ENCODE assay signal across 8 cellular contexts in the genomic region with DNA sequence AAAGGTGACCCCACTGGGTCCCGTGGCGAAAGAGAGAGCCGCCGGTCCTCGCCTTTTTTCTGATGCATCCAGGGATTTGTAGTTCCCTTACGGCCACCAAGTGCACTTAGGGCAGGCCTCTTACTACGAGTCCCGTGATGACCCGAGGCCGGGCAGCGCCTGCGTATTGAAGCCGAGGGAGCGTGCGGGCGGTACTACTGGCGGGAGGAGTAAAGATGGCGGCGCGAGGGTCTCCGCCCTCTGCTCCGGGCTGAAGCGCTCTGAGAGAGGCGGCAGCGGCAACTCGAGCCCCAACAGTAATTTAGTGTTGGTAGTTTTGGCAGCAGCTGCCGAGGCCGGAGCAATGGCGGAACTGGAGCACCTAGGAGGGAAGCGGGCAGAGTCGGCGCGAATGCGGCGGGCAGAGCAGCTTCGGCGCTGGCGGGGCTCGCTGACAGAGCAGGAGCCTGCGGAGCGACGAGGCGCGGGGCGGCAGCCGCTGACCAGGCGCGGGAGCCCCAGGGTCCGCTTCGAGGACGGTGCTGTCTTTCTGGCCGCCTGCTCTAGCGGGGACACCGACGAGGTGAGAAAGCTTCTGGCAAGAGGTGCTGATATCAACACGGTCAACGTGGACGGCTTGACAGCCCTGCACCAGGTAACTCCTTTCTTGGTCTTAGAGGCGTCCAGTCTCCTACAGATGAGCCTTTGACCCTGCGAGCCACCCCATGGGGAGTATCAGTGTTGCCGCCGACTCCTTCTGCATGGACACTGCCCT. TPM values are rescaled to one million over a fixed set of nuclear protein-coding genes. Genes with fewer than 3 reads are reported as not detected.
A peak's percentile ranks its signal among the peaks of the same experiment; 100 is the strongest.
DNase-seq lines count a peak whose midpoint lies in the region; ATAC-seq lines count a peak whose summit lies in the region.

A gene with protein sequence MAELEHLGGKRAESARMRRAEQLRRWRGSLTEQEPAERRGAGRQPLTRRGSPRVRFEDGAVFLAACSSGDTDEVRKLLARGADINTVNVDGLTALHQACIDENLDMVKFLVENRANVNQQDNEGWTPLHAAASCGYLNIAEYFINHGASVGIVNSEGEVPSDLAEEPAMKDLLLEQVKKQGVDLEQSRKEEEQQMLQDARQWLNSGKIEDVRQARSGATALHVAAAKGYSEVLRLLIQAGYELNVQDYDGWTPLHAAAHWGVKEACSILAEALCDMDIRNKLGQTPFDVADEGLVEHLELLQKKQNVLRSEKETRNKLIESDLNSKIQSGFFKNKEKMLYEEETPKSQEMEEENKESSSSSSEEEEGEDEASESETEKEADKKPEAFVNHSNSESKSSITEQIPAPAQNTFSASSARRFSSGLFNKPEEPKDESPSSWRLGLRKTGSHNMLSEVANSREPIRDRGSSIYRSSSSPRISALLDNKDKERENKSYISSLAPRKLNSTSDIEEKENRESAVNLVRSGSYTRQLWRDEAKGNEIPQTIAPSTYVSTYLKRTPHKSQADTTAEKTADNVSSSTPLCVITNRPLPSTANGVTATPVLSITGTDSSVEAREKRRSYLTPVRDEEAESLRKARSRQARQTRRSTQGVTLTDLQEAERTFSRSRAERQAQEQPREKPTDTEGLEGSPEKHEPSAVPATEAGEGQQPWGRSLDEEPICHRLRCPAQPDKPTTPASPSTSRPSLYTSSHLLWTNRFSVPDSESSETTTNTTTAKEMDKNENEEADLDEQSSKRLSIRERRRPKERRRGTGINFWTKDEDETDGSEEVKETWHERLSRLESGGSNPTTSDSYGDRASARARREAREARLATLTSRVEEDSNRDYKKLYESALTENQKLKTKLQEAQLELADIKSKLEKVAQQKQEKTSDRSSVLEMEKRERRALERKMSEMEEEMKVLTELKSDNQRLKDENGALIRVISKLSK (plus strand): TSS at position 191 of the 754 bp plus-strand sequence. CDS start 153 bp downstream, at position 344.

- peaks cover 26 to 29% of the 10 kb centered on the region in 2 donors for H3K4me1 Mint-ChIP-seq in effector memory CD8-positive, alpha-beta T cell (ENCODE audit: low read depth in 2 of 2)

- no peaks in the 10 kb centered on the region for H3K9me3 Mint-ChIP-seq in effector memory CD8-positive, alpha-beta T cell

- H2BK12ac ChIP-seq in mesenchymal stem cell (ENCODE audit: low read length in 2 of 2): peak within 1 kb of the TSS in 1 of 2 experiments; percentile 45

- no peak within 1 kb of the TSS for H2AK5ac ChIP-seq in mesenchymal stem cell (ENCODE audit: low read length, severe bottlenecking)

- peak within 1 kb of the TSS in 1 of 2 experiments; percentile 94 for H3K14ac ChIP-seq in mesenchymal stem cell (ENCODE audit: low read length in 2 of 2)

- H3K23ac ChIP-seq in mesenchymal stem cell (ENCODE audit: low read length in 2 of 2): peak within 1 kb of the TSS; percentile 1 to 37

- peak within 1 kb of the TSS; percentile 59 for H3K27ac ChIP-seq in mesenchymal stem cell (ENCODE audit: low read length, poor library complexity, severe bottlenecking)

- H3K36me3 Mint-ChIP-seq in effector memory CD8-positive, alpha-beta T cell (ENCODE audit: insufficient read depth): peaks cover 2% of the 10 kb centered on the region

- H4K91ac ChIP-seq in mesenchymal stem cell (ENCODE audit: low read length): no peak within 1 kb of the TSS

- H3K18ac ChIP-seq in mesenchymal stem cell (ENCODE audit: low read depth in 1 of 2, low read length in 2 of 2): peak within 1 kb of the TSS; percentile 75 to 91

- peak within 1 kb of the TSS; percentile 86 to 93 for H3K4me3 ChIP-seq in mesenchymal stem cell (ENCODE audit: insufficient read depth in 1 of 2, low read depth in 1 of 2, low read length in 2 of 2)

- peak within 1 kb of the TSS; percentile 97 for H3K9ac ChIP-seq in mesenchymal stem cell (ENCODE audit: low read length)

- H2AFZ ChIP-seq in mesenchymal stem cell (ENCODE audit: low read depth, low read length): peak within 1 kb of the TSS; percentile 92

- H2BK15ac ChIP-seq in mesenchymal stem cell (ENCODE audit: low read depth, poor library complexity, severe bottlenecking): no peak within 1 kb of the TSS

- ATAC-seq in GM21360 (IDR thresholded peaks at IDR 0.05; ENCODE audit: unreplicated experiment): peak; percentile 95
- ATAC-seq in effector memory CD8-positive, alpha-beta T cell (replicated peaks): peak; percentile 95

- H3K4me2 ChIP-seq in mesenchymal stem cell (ENCODE audit: low read length, poor library complexity, severe bottlenecking): peak within 1 kb of the TSS; percentile 84

- H3K4ac ChIP-seq in mesenchymal stem cell (ENCODE audit: low read depth in 1 of 2, low read length in 2 of 2): peak within 1 kb of the TSS; percentile 40 to 60

- H2BK120ac ChIP-seq in mesenchymal stem cell (ENCODE audit: low read depth, low read length): no peak within 1 kb of the TSS

- under 1% methylated on average over 62 of the region's 62 CpGs for WGBS in mesenchymal stem cell

- no peaks in the 10 kb centered on the region for H3K4me1 ChIP-seq in mesenchymal stem cell (ENCODE audit: control insufficient read depth, insufficient read depth, low read depth, low read length)

- H3K27me3 Mint-ChIP-seq in effector memory CD8-positive, alpha-beta T cell: no peaks in the 10 kb centered on the region

- peaks cover 11% of the 10 kb centered on the region for H3K79me1 ChIP-seq in mesenchymal stem cell (replicated peaks; ENCODE audit: low read length, poor library complexity, severe bottlenecking)

- no peaks in the 10 kb centered on the region for H3K27me3 ChIP-seq in mesenchymal stem cell (ENCODE audit: control insufficient read depth in 1 of 2, insufficient read depth in 1 of 2, low read length in 2 of 2)

- no peaks in the 10 kb centered on the region for H3K9me3 ChIP-seq in mesenchymal stem cell (ENCODE audit: control insufficient read depth, low read length)

- H4K8ac ChIP-seq in mesenchymal stem cell (ENCODE audit: low read length): peak within 1 kb of the TSS; percentile 93

- peak within 1 kb of the TSS; percentile 90 to 93 for H3K27ac Mint-ChIP-seq in effector memory CD8-positive, alpha-beta T cell

- DNase-seq in COLO668 (lab: John Stamatoyannopoulos, UW; ENCODE audit: unreplicated experiment) (peak; percentile 99), HT1080 (ENCODE audit: low read depth) (peak; percentile 99), NOMO-1 treated with DMSO at 0.1 percent for 48 hours (lab: John Stamatoyannopoulos, UW; ENCODE audit: unreplicated experiment) (peak; percentile 99), mesenchymal stem cell (peak; percentile 99)
- DNase-seq in activated CD8-positive, alpha-beta memory T cell treated with anti-CD3 and anti-CD28 coated beads for 4 hours (ENCODE audit: low read depth in 2 of 2): peak; percentile 87 to 94
- DNase-seq in effector memory CD8-positive, alpha-beta T cell: peak; percentile 92 to 93 (median 93)
- DNase-seq in stimulated activated CD8-positive, alpha-beta memory T cell treated with anti-CD3 and anti-CD28 coated beads, Interleukin-12 subunit alpha, Interleukin-12 subunit beta, amount 100 ng/mL, for 4 hours (ENCODE audit: low read depth): peak; percentile 93

- no peaks in the 10 kb centered on the region for H3K36me3 ChIP-seq in mesenchymal stem cell (ENCODE audit: control insufficient read depth in 1 of 2, insufficient read depth in 2 of 2, low read depth in 1 of 2, low read length in 2 of 2)

- H2BK5ac ChIP-seq in mesenchymal stem cell (ENCODE audit: low read depth, low read length, poor library complexity, severe bottlenecking): peak within 1 kb of the TSS; percentile 24

- H3K4me3 Mint-ChIP-seq in effector memory CD8-positive, alpha-beta T cell: peak within 1 kb of the TSS; percentile 91 to 99

RNA-seq across cellular contexts. Expression of the gene that starts here (rescaled TPM):
- total RNA-seq in HT1080 (2014; rRNA removed; shearing (Covaris generic)): 1.2 and 3.7 TPM in 2 replicates
- polyA plus RNA-seq in HT1080 (2015; cell fraction: cytosol; rRNA removed): 0.81 and 1.7 TPM in 2 replicates
- 7.5 and 19.4 TPM in 2 replicates for polyA plus RNA-seq in HT1080 (2015; cell fraction: nucleus; rRNA removed)
- 4.8 TPM for polyA plus RNA-seq in mesenchymal stem cell (2013, experiment 1 of 2)
- polyA plus RNA-seq in mesenchymal stem cell (2013, experiment 2 of 2): 3.0 TPM

Comparison
In these comparisons a context has a peak if more than half of its experiments do, and no peak if none do; other contexts are left out.
1. Peak in every context shown above with its lines: DNase-seq, ATAC-seq, H3K4me3 ChIP-seq and H3K27ac ChIP-seq.